ENCODE assay signal across 8 cellular contexts in the genomic region with DNA sequence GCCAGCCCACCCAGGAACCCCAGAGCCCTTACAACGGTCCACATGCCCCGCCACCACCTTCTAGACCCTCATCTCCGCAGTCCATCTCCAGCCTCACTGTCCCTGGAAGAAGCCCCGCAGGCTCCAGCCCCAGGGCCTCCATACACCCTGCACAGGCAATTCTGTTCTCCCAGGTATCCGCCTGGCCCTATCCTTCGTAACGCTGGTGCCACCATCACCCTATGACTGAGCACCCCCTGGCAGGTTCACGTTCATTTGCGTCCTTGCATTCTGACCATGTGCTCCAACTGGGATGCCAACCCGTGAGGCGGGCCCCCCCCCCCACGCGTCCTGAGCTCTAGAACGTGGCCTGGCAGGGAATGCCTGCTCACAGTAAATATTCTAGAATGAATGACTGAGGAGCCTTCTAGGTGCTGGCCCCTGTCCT. TPM values are rescaled to one million over a fixed set of nuclear protein-coding genes. Genes with fewer than 3 reads are reported as not detected.
A peak's percentile ranks its signal among the peaks of the same experiment; 100 is the strongest.
DNase-seq lines count a peak whose midpoint lies in the region; ATAC-seq and TF ChIP-seq lines count a peak whose summit lies in the region.

No MANE protein-coding gene starts in this region.

- intact Hi-C loops in HCT116 (cut with micrococcal nuclease): no loop called here
- intact Hi-C loops in heart right ventricle (cut with DNase I): loop anchor here in 2 of 10 donors (5.0 kb wide), 1 partner anchor 38 kb away; no protein-coding TSS in a partner anchor

- no peak for TF ChIP-seq RAD21 in HCT116 (IDR thresholded peaks at IDR 0.05; ENCODE audit: low read depth)

- TF ChIP-seq CTCF in HCT116 (IDR thresholded peaks at IDR 0.05 in 2 of 3, conservative IDR thresholded peaks at IDR 0.05 in 1 of 3; ENCODE audit: borderline replicate concordance in 1 of 3, insufficient read depth in 1 of 3, low read depth in 2 of 3, low read length in 2 of 3) (no peak), heart right ventricle (IDR thresholded peaks at IDR 0.05) (no peak)

- H3K27me3 ChIP-seq in HCT116 (ENCODE audit: insufficient read depth, low read length): no peaks in the 10 kb centered on the region
- no peaks in the 10 kb centered on the region for H3K27me3 ChIP-seq in heart right ventricle

- CTCF ChIA-PET in HCT116 (lab: Charles Lee): no interaction called here
- CTCF ChIA-PET in activated CD4-positive, alpha-beta memory T cell treated with anti-CD3 and anti-CD28 coated beads, Interleukin-2, amount 10 ng/mL, durations not matched to agents 7 days and 5 days (lab: Charles Lee): interaction anchor here (0.7 kb wide), 1 partner anchor 93 kb away, joined by 3 read pairs; no protein-coding TSS in a partner anchor

- POLR2A ChIA-PET in HCT116 (lab: Charles Lee): interaction anchor here (0.8 kb wide), 1 partner anchor 9 kb away, joined by 3 read pairs; no protein-coding TSS in a partner anchor
- POLR2A ChIA-PET in activated CD4-positive, alpha-beta memory T cell treated with anti-CD3 and anti-CD28 coated beads, Interleukin-2, amount 10 ng/mL, durations not matched to agents 7 days and 5 days (lab: Charles Lee): no interaction called here

- 90 to 93% methylated on average over 14 of the region's 14 CpGs for WGBS in heart right ventricle, 2 donors

- RAD21 ChIA-PET in HCT116 (lab: Charles Lee; ENCODE audit: low non-redundant PET in 1 of 2, low total read pairs in 2 of 2, uncharacterized antibody in 2 of 2, unreplicated experiment in 2 of 2): no interaction called here

- no peaks in the 10 kb centered on the region for H3K9me3 Mint-ChIP-seq in activated CD4-positive, alpha-beta memory T cell treated with anti-CD3 and anti-CD28 coated beads, Interleukin-2, amount 10 ng/mL, durations not matched to agents 7 days and 5 days

- peak overlapping the region; percentile 35 to 92 for H3K4me3 ChIP-seq in HCT116 (replicated peaks in 1 of 2; ENCODE audit: low read depth in 1 of 2, low read length in 2 of 2)
- peak overlapping the region in 9 of 10 donors; percentile 62 to 90 (median 86) for H3K4me3 ChIP-seq in heart right ventricle
- H3K4me3 ChIP-seq in skin epidermis: peak overlapping the region in 6 of 7 experiments; percentile 55 to 86 (median 74)

- peaks cover 22 to 49% of the 10 kb centered on the region in 2 experiments for H3K4me1 ChIP-seq in HCT116 (ENCODE audit: control insufficient read depth in 1 of 2, insufficient read depth in 2 of 2, low read length in 2 of 2)
- H3K4me1 ChIP-seq in heart right ventricle: peaks cover 3 to 46% (median 29%) of the 10 kb centered on the region in 9 donors

- H3K36me3 ChIP-seq in HCT116 (ENCODE audit: control insufficient read depth in 1 of 2, insufficient read depth in 2 of 2, low read length in 2 of 2) (peaks cover 7 to 12% of the 10 kb centered on the region in 2 experiments), heart right ventricle (peaks cover 0 to 5% (median 0%) of the 10 kb centered on the region in 9 donors)

- H3K4me2 ChIP-seq in HCT116 (ENCODE audit: low read length): peak overlapping the region; percentile 79

- H3K9me3 ChIP-seq in HCT116 (ENCODE audit: control insufficient read depth in 1 of 2, insufficient read depth in 1 of 2, low read depth in 1 of 2, low read length in 2 of 2): no peaks in the 10 kb centered on the region
- H3K9me3 ChIP-seq in heart right ventricle: no peaks in the 10 kb centered on the region

- DNase-seq in HCT116 (ENCODE audit: low read depth, low spot score) (no peak), heart right ventricle (no peak), SKM-1 (lab: John Stamatoyannopoulos, UW; ENCODE audit: unreplicated experiment) (no peak), NCI-H2227 (lab: John Stamatoyannopoulos, UW; ENCODE audit: unreplicated experiment) (no peak), NCI-H82 treated with DMSO at 0.1 percent for 48 hours (lab: John Stamatoyannopoulos, UW; ENCODE audit: unreplicated experiment) (no peak)
- DNase-seq in activated CD4-positive, alpha-beta memory T cell treated with anti-CD3 and anti-CD28 coated beads, Interleukin-2, amount 10 ng/mL, durations not matched to agents 7 days and 5 days: no peak

- H2AFZ ChIP-seq in HCT116 (ENCODE audit: low read depth, low read length, poor library complexity, severe bottlenecking): no peak overlapping the region

- H3K9me2 ChIP-seq in HCT116 (ENCODE audit: insufficient read depth): no peaks in the 10 kb centered on the region

- H3K27me3 Mint-ChIP-seq in activated CD4-positive, alpha-beta memory T cell treated with anti-CD3 and anti-CD28 coated beads, Interleukin-2, amount 10 ng/mL, durations not matched to agents 7 days and 5 days: peaks cover 14% of the 10 kb centered on the region

- no peaks in the 10 kb centered on the region for H4K20me1 ChIP-seq in HCT116 (ENCODE audit: insufficient read depth)

- no peak for TF ChIP-seq POLR2A in HCT116 (IDR thresholded peaks at IDR 0.05; ENCODE audit: borderline replicate concordance, extremely low read depth, insufficient read depth, insufficient read length)

- H3K27ac ChIP-seq in HCT116 (ENCODE audit: low read depth, low read length) (peak overlapping the region; percentile 73), heart right ventricle (peak overlapping the region in 7 of 10 donors; percentile 9 to 84 (median 59)), skin epidermis (peak overlapping the region in 18 of 21 experiments; percentile 5 to 84 (median 64))

- no peaks in the 10 kb centered on the region for H3K36me3 Mint-ChIP-seq in activated CD4-positive, alpha-beta memory T cell treated with anti-CD3 and anti-CD28 coated beads, Interleukin-2, amount 10 ng/mL, durations not matched to agents 7 days and 5 days (ENCODE audit: low read depth)

- H3K79me2 ChIP-seq in HCT116 (ENCODE audit: insufficient read depth, low read length): peaks cover 42% of the 10 kb centered on the region

- peak overlapping the region; percentile 41 for H3K27ac Mint-ChIP-seq in activated CD4-positive, alpha-beta memory T cell treated with anti-CD3 and anti-CD28 coated beads, Interleukin-2, amount 10 ng/mL, durations not matched to agents 7 days and 5 days

- BruUV-seq in HCT116 (replicated peaks; lab: Mats Ljungman, UMichigan): TSS peak; percentile 75

- H3K4me3 Mint-ChIP-seq in activated CD4-positive, alpha-beta memory T cell treated with anti-CD3 and anti-CD28 coated beads, Interleukin-2, amount 10 ng/mL, durations not matched to agents 7 days and 5 days: peak overlapping the region; percentile 38

- H3K9ac ChIP-seq in HCT116 (ENCODE audit: low read length): peak overlapping the region; percentile 92

- peaks cover 20% of the 10 kb centered on the region for H3K4me1 Mint-ChIP-seq in activated CD4-positive, alpha-beta memory T cell treated with anti-CD3 and anti-CD28 coated beads, Interleukin-2, amount 10 ng/mL, durations not matched to agents 7 days and 5 days

- ATAC-seq in HCT116: peak; percentile 4
- ATAC-seq in heart right ventricle: peak in 3 of 8 donors; percentile 0 to 8 (median 4)
- ATAC-seq in GM21529 (IDR thresholded peaks at IDR 0.05; ENCODE audit: unreplicated experiment): no peak

TF ChIP-seq in HCT116, 20 proteins besides CTCF, POLR2A, EP300 and RAD21 (continues in another document):
- TF ChIP-seq TCF7L2 (IDR thresholded peaks at IDR 0.05; ENCODE audit: borderline replicate concordance, extremely low read depth, insufficient read depth, insufficient read length) (no peak), EZH2phosphoT487 (IDR thresholded peaks at IDR 0.05; ENCODE audit: borderline replicate concordance) (no peak), ZFX (IDR thresholded peaks at IDR 0.05) (no peak), EGR1 (IDR thresholded peaks at IDR 0.05; ENCODE audit: low read depth) (no peak), JUND (IDR thresholded peaks at IDR 0.05) (no peak), EZH2 (IDR thresholded peaks at IDR 0.05) (no peak), SP1 (IDR thresholded peaks at IDR 0.05; ENCODE audit: low read depth) (no peak), YY1 (IDR thresholded peaks at IDR 0.05; ENCODE audit: extremely low read depth, insufficient replicate concordance, low read depth, low read length) (no peak), SRF (IDR thresholded peaks at IDR 0.05; ENCODE audit: low read depth) (no peak), CBX3 (IDR thresholded peaks at IDR 0.05; ENCODE audit: low read depth) (no peak), FOSL1 (IDR thresholded peaks at IDR 0.05; ENCODE audit: low read depth) (no peak)
- TF ChIP-seq, protein P1, sequence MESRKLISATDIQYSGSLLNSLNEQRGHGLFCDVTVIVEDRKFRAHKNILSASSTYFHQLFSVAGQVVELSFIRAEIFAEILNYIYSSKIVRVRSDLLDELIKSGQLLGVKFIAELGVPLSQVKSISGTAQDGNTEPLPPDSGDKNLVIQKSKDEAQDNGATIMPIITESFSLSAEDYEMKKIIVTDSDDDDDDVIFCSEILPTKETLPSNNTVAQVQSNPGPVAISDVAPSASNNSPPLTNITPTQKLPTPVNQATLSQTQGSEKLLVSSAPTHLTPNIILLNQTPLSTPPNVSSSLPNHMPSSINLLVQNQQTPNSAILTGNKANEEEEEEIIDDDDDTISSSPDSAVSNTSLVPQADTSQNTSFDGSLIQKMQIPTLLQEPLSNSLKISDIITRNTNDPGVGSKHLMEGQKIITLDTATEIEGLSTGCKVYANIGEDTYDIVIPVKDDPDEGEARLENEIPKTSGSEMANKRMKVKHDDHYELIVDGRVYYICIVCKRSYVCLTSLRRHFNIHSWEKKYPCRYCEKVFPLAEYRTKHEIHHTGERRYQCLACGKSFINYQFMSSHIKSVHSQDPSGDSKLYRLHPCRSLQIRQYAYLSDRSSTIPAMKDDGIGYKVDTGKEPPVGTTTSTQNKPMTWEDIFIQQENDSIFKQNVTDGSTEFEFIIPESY (IDR thresholded peaks at IDR 0.05; ENCODE audit: extremely low read depth, insufficient replicate concordance, low read length): no peak
- TF ChIP-seq, protein P2, sequence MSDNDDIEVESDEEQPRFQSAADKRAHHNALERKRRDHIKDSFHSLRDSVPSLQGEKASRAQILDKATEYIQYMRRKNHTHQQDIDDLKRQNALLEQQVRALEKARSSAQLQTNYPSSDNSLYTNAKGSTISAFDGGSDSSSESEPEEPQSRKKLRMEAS (IDR thresholded peaks at IDR 0.05): no peak

RNA-seq across cellular contexts. Expression of a gene that starts 0.7 kb away (rescaled TPM):
- 95.5 TPM for total RNA-seq in HCT116 (2021; ENCODE audit: unreplicated experiment)
- 114 and 120 TPM in 2 replicates for polyA plus RNA-seq in HCT116 (2012)
- total RNA-seq in activated CD4-positive, alpha-beta memory T cell treated with anti-CD3 and anti-CD28 coated beads, Interleukin-2, amount 10 ng/mL, durations not matched to agents 7 days and 5 days: 1 to 10 TPM; 4.3 to 5.8 TPM
- 10 to 100 TPM in 6 of 10 donors, 1 to 10 TPM in 4; 7.7 to 19.9 (median 11.9) TPM for total RNA-seq in heart right ventricle
- polyA plus RNA-seq in heart right ventricle: 10 to 100 TPM in 1 of 2 donors, 1 to 10 TPM in 1; 8.7 to 11.6 TPM

RNA-seq across cellular contexts. Expression of a gene that starts 50.1 kb away (rescaled TPM):
- total RNA-seq in HCT116 (2021; ENCODE audit: unreplicated experiment): 1,259 TPM
- polyA plus RNA-seq in HCT116 (2012): 1,986 and 3,408 TPM in 2 replicates
- total RNA-seq in activated CD4-positive, alpha-beta memory T cell treated with anti-CD3 and anti-CD28 coated beads, Interleukin-2, amount 10 ng/mL, durations not matched to agents 7 days and 5 days: 1,000 to 10,000 TPM; 1,545 to 1,580 TPM
- total RNA-seq in heart right ventricle: 1,000 to 10,000 TPM; 1,161 to 1,913 (median 1,447) TPM
- polyA plus RNA-seq in heart right ventricle: 1,000 to 10,000 TPM; 1,225 to 1,619 TPM
